ENCODE assay signal across 1 cellular context in the genomic region with DNA sequence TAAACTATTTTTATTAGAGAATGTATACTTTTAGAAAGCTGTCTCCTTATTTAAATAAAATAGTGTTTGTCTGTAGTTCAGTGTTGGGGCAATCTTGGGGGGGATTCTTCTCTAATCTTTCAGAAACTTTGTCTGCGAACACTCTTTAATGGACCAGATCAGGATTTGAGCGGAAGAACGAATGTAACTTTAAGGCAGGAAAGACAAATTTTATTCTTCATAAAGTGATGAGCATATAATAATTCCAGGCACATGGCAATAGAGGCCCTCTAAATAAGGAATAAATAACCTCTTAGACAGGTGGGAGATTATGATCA.
TF ChIP-seq lines count a peak whose summit lies in the region.

No MANE protein-coding gene starts in this region.

TF ChIP-seq in K562, 482 proteins besides CTCF, POLR2A, EP300 and RAD21 (continued from another document and continues in another):
- TF ChIP-seq, protein P1, sequence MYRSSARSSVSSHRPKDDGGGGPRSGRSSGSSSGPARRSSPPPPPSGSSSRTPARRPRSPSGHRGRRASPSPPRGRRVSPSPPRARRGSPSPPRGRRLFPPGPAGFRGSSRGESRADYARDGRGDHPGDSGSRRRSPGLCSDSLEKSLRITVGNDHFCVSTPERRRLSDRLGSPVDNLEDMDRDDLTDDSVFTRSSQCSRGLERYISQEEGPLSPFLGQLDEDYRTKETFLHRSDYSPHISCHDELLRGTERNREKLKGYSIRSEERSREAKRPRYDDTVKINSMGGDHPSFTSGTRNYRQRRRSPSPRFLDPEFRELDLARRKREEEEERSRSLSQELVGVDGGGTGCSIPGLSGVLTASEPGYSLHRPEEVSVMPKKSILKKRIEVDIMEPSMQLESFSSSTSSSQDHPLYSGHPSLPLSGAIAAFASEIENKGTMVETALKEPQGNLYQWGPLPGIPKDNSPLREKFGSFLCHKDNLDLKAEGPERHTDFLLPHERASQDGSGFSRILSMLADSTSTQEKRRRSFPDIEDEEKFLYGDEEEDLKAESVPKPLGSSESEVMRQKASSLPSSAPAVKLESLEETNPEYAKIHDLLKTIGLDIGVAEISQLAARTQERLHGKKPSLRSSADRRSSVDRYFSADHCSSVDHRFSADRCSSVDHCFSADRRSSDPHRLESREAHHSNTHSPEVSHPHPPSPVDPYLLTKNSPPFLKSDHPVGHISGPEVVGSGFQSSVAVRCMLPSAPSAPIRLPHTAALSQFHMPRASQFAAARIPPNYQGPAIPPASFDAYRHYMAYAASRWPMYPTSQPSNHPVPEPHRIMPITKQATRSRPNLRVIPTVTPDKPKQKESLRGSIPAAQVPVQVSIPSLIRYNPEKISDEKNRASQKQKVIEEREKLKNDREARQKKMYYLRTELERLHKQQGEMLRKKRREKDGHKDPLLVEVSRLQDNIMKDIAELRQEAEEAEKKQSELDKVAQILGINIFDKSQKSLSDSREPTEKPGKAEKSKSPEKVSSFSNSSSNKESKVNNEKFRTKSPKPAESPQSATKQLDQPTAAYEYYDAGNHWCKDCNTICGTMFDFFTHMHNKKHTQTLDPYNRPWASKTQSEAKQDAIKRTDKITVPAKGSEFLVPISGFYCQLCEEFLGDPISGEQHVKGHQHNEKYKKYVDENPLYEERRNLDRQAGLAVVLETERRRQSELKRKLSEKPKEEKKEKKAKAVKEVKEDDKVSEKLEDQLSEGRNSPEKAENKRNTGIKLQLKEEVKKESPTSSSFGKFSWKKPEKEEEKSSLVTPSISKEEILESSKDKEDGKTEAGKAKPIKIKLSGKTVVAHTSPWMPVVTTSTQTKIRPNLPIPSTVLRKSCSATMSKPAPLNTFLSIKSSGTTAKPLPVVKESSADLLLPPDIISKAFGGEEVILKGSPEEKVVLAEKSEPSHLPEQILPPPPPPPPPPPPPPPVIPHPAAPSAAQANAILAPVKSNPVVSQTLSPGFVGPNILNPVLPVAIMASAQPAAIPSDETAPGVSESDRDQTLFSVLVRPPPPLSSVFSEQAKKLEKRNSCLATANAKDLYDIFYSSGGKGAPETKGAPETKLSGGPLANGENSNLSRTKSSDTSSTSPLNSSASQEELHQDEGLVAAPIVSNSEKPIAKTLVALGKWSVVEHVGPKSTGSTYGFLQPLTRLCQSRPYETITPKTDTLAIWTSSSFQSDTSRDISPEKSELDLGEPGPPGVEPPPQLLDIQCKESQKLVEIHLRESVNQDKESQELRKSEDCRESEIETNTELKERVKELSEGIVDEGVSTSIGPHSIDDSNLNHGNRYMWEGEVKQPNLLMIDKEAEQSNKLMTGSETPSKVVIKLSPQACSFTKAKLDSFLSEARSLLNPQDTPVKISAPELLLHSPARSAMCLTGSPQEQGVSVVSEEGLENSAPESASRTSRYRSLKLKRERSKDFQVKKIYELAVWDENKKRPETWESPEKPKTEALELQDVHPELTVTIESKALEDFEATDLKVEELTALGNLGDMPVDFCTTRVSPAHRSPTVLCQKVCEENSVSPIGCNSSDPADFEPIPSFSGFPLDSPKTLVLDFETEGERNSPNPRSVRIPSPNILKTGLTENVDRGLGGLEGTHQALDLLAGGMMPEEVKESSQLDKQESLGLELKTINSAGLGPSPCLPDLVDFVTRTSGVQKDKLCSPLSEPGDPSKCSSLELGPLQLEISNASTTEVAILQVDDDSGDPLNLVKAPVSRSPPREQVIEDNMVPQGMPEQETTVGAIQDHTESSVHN (IDR thresholded peaks at IDR 0.05; ENCODE audit: borderline replicate concordance in 1 of 2, low read depth in 1 of 2), result 0 out of 4 replicates have a peak, but pooled peaks of 1 of the 2 experiments have one; percentile 3
- TF ChIP-seq SAFB2 (IDR thresholded peaks at IDR 0.05; ENCODE audit: borderline replicate concordance, low read depth, low read length, severe bottlenecking), result no peak
- TF ChIP-seq, protein P2, sequence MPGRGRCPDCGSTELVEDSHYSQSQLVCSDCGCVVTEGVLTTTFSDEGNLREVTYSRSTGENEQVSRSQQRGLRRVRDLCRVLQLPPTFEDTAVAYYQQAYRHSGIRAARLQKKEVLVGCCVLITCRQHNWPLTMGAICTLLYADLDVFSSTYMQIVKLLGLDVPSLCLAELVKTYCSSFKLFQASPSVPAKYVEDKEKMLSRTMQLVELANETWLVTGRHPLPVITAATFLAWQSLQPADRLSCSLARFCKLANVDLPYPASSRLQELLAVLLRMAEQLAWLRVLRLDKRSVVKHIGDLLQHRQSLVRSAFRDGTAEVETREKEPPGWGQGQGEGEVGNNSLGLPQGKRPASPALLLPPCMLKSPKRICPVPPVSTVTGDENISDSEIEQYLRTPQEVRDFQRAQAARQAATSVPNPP (IDR thresholded peaks at IDR 0.05; ENCODE audit: borderline replicate concordance, insufficient read depth, insufficient read length), result no peak
- TF ChIP-seq U2AF1 (optimal IDR thresholded peaks at IDR 0.05; ENCODE audit: low read depth, low read length), result no peak
- no peak for TF ChIP-seq TOE1 (IDR thresholded peaks at IDR 0.05; ENCODE audit: borderline replicate concordance)
- TF ChIP-seq TOE1 (CRISPR knock-in tag; IDR thresholded peaks at IDR 0.05; ENCODE audit: borderline replicate concordance, low read depth), result no peak
- no peak for TF ChIP-seq MAFG (tag; conservative IDR thresholded peaks at IDR 0.05)
- no peak for TF ChIP-seq NFRKB (IDR thresholded peaks at IDR 0.05; ENCODE audit: low read depth)
- no peak for TF ChIP-seq ARID1B (IDR thresholded peaks at IDR 0.05)
- no peak for TF ChIP-seq ZNF444 (CRISPR knock-in tag; IDR thresholded peaks at IDR 0.05)
- peak in 1 of 2 experiments; percentile 22; a peak in 1 of 4 replicates for TF ChIP-seq CSDE1 (IDR thresholded peaks at IDR 0.05)
- TF ChIP-seq BHLHE40 (IDR thresholded peaks at IDR 0.05; ENCODE audit: low read length), result no peak
- TF ChIP-seq ZNF830 (CRISPR knock-in tag; IDR thresholded peaks at IDR 0.05), result no peak
- no peak for TF ChIP-seq ELF4 (CRISPR knock-in tag; IDR thresholded peaks at IDR 0.05)
- TF ChIP-seq, protein P3, sequence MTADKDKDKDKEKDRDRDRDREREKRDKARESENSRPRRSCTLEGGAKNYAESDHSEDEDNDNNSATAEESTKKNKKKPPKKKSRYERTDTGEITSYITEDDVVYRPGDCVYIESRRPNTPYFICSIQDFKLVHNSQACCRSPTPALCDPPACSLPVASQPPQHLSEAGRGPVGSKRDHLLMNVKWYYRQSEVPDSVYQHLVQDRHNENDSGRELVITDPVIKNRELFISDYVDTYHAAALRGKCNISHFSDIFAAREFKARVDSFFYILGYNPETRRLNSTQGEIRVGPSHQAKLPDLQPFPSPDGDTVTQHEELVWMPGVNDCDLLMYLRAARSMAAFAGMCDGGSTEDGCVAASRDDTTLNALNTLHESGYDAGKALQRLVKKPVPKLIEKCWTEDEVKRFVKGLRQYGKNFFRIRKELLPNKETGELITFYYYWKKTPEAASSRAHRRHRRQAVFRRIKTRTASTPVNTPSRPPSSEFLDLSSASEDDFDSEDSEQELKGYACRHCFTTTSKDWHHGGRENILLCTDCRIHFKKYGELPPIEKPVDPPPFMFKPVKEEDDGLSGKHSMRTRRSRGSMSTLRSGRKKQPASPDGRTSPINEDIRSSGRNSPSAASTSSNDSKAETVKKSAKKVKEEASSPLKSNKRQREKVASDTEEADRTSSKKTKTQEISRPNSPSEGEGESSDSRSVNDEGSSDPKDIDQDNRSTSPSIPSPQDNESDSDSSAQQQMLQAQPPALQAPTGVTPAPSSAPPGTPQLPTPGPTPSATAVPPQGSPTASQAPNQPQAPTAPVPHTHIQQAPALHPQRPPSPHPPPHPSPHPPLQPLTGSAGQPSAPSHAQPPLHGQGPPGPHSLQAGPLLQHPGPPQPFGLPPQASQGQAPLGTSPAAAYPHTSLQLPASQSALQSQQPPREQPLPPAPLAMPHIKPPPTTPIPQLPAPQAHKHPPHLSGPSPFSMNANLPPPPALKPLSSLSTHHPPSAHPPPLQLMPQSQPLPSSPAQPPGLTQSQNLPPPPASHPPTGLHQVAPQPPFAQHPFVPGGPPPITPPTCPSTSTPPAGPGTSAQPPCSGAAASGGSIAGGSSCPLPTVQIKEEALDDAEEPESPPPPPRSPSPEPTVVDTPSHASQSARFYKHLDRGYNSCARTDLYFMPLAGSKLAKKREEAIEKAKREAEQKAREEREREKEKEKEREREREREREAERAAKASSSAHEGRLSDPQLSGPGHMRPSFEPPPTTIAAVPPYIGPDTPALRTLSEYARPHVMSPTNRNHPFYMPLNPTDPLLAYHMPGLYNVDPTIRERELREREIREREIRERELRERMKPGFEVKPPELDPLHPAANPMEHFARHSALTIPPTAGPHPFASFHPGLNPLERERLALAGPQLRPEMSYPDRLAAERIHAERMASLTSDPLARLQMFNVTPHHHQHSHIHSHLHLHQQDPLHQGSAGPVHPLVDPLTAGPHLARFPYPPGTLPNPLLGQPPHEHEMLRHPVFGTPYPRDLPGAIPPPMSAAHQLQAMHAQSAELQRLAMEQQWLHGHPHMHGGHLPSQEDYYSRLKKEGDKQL (CRISPR knock-in tag; IDR thresholded peaks at IDR 0.05; ENCODE audit: borderline replicate concordance), result no peak
- TF ChIP-seq MEF2D (tag; conservative IDR thresholded peaks at IDR 0.05; ENCODE audit: low read depth), result no peak
- no peak for TF ChIP-seq POLR3A (IDR thresholded peaks at IDR 0.05; ENCODE audit: borderline replicate concordance, extremely low read depth, insufficient read depth, insufficient read length)
- no peak for TF ChIP-seq ZBTB17 (CRISPR knock-in tag; IDR thresholded peaks at IDR 0.05)
- no peak for TF ChIP-seq TAF15 (IDR thresholded peaks at IDR 0.05; ENCODE audit: low read depth, low read length)
- 0 out of 2 replicates have a peak, but pooled peaks have one; percentile 29 for TF ChIP-seq ZNF197 (CRISPR knock-in tag; IDR thresholded peaks at IDR 0.05; ENCODE audit: low read depth)
- TF ChIP-seq, protein P4, sequence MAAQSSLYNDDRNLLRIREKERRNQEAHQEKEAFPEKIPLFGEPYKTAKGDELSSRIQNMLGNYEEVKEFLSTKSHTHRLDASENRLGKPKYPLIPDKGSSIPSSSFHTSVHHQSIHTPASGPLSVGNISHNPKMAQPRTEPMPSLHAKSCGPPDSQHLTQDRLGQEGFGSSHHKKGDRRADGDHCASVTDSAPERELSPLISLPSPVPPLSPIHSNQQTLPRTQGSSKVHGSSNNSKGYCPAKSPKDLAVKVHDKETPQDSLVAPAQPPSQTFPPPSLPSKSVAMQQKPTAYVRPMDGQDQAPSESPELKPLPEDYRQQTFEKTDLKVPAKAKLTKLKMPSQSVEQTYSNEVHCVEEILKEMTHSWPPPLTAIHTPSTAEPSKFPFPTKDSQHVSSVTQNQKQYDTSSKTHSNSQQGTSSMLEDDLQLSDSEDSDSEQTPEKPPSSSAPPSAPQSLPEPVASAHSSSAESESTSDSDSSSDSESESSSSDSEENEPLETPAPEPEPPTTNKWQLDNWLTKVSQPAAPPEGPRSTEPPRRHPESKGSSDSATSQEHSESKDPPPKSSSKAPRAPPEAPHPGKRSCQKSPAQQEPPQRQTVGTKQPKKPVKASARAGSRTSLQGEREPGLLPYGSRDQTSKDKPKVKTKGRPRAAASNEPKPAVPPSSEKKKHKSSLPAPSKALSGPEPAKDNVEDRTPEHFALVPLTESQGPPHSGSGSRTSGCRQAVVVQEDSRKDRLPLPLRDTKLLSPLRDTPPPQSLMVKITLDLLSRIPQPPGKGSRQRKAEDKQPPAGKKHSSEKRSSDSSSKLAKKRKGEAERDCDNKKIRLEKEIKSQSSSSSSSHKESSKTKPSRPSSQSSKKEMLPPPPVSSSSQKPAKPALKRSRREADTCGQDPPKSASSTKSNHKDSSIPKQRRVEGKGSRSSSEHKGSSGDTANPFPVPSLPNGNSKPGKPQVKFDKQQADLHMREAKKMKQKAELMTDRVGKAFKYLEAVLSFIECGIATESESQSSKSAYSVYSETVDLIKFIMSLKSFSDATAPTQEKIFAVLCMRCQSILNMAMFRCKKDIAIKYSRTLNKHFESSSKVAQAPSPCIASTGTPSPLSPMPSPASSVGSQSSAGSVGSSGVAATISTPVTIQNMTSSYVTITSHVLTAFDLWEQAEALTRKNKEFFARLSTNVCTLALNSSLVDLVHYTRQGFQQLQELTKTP (IDR thresholded peaks at IDR 0.05; ENCODE audit: low read depth in 1 of 2, partially characterized antibody in 2 of 2), result no peak
- TF ChIP-seq SOX6 (IDR thresholded peaks at IDR 0.05), result no peak
- TF ChIP-seq FIP1L1 (IDR thresholded peaks at IDR 0.05; ENCODE audit: low read depth, low read length, poor library complexity, severe bottlenecking), result peak; percentile 73
- no peak for TF ChIP-seq TCFL5 (CRISPR knock-in tag; conservative IDR thresholded peaks at IDR 0.05)
- TF ChIP-seq ZNF146 (CRISPR knock-in tag; IDR thresholded peaks at IDR 0.05; ENCODE audit: unreplicated experiment), result no peak
- no peak for TF ChIP-seq ZNF668 (CRISPR knock-in tag; IDR thresholded peaks at IDR 0.05)
- TF ChIP-seq KDM2B (CRISPR knock-in tag; IDR thresholded peaks at IDR 0.05), result no peak
- no peak for TF ChIP-seq ZFP30 (CRISPR knock-in tag; IDR thresholded peaks at IDR 0.05; ENCODE audit: borderline replicate concordance)
- TF ChIP-seq, protein P5, sequence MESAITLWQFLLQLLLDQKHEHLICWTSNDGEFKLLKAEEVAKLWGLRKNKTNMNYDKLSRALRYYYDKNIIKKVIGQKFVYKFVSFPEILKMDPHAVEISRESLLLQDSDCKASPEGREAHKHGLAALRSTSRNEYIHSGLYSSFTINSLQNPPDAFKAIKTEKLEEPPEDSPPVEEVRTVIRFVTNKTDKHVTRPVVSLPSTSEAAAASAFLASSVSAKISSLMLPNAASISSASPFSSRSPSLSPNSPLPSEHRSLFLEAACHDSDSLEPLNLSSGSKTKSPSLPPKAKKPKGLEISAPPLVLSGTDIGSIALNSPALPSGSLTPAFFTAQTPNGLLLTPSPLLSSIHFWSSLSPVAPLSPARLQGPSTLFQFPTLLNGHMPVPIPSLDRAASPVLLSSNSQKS (CRISPR knock-in tag; IDR thresholded peaks at IDR 0.05), result no peak
- no peak for TF ChIP-seq NFXL1 (CRISPR knock-in tag; IDR thresholded peaks at IDR 0.05)
- TF ChIP-seq MAZ (CRISPR knock-in tag; conservative IDR thresholded peaks at IDR 0.05 in 1 of 2, IDR thresholded peaks at IDR 0.05 in 1 of 2), result no peak
- TF ChIP-seq L3MBTL2 (IDR thresholded peaks at IDR 0.05), result no peak
- TF ChIP-seq ETS2 (tag; IDR thresholded peaks at IDR 0.05; ENCODE audit: borderline replicate concordance, poor library complexity, severe bottlenecking), result no peak
- TF ChIP-seq ZBTB1 (CRISPR knock-in tag; IDR thresholded peaks at IDR 0.05; ENCODE audit: borderline replicate concordance, low read depth), result no peak
- TF ChIP-seq CBFA2T2 (conservative IDR thresholded peaks at IDR 0.05), result no peak
- no peak for TF ChIP-seq NUFIP1 (IDR thresholded peaks at IDR 0.05; ENCODE audit: partially characterized antibody)
- no peak for TF ChIP-seq ZNF224 (CRISPR knock-in tag; IDR thresholded peaks at IDR 0.05)
